Comparison of ENCODE assay signal across 7 cellular contexts in the genomic region with DNA sequence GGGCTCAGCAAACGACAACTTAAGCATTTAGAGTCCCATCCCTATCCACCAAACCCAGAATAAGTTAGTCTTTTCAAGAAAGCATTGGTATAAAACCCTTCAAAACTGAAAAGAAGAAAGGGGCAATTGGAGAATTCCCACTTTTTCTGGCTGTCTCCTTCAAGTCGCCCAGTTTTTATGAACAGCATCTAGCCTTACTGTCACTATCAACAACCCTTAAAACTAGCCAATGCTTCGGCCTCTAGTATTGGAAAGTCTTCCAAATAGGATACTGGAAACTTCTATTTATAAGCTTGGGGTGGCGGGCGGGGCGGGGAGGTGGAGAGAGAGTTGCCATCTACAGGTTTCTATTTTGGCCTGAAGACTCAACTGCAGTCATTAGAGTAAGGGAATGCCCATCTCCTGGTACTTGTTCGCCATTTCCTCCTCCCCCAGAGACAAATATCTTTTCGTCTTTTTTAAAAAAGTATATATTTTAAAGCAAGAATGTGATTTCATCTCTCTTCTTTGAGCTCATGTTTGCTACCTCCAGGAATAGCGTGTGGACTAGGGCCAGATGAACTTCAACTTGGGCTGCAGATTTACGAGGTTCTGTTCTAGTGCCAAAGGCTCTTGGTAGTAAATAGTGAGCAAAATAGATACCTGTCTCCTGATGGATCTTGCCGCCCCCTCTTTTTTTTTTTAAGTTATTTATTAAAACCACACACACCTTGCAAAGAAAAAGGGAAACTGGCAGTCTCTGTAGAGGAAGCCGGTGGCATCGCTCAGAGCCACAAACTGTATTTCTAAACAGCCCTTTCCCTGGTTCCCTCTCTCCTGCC. TPM values are rescaled to one million over a fixed set of nuclear protein-coding genes. Genes with fewer than 3 reads are reported as not detected.
A peak's percentile ranks its signal among the peaks of the same experiment; 100 is the strongest.
DNase-seq lines count a peak whose midpoint lies in the region; ATAC-seq and TF ChIP-seq lines count a peak whose summit lies in the region.

No MANE protein-coding gene starts in this region.

- H3K27ac ChIP-seq in SK-N-MC: peak overlapping the region; percentile 98
- H3K27ac ChIP-seq in effector memory CD4-positive, alpha-beta T cell (ENCODE audit: insufficient read depth, low read length, poor library complexity, severe bottlenecking): peak overlapping the region; percentile 95

- peaks cover 22% of the 10 kb centered on the region for H3K36me3 ChIP-seq in SK-N-MC (ENCODE audit: insufficient read depth, low read length)
- H3K36me3 ChIP-seq in effector memory CD4-positive, alpha-beta T cell (ENCODE audit: control insufficient read depth, insufficient read depth, low read length): no peaks in the 10 kb centered on the region

- H3K9me3 Mint-ChIP-seq in HFFc6: no peaks in the 10 kb centered on the region

- peak; percentile 41 for TF ChIP-seq CTCF in HFFc6 (IDR thresholded peaks at IDR 0.05)

- H3K9ac ChIP-seq in SK-N-MC (ENCODE audit: insufficient read length): peak overlapping the region; percentile 97

- peaks cover 65% of the 10 kb centered on the region for H3K4me1 Mint-ChIP-seq in HFFc6 (ENCODE audit: low read depth)

- H3K9me3 ChIP-seq in SK-N-MC (ENCODE audit: low read depth, low read length): no peaks in the 10 kb centered on the region
- no peaks in the 10 kb centered on the region for H3K9me3 ChIP-seq in effector memory CD4-positive, alpha-beta T cell (ENCODE audit: control insufficient read depth, low read length)

- no peaks in the 10 kb centered on the region for H3K27me3 ChIP-seq in effector memory CD4-positive, alpha-beta T cell (replicated peaks; ENCODE audit: control insufficient read depth, insufficient read depth, low read length, poor library complexity, severe bottlenecking)

- peaks cover 5% of the 10 kb centered on the region for H3K27me3 Mint-ChIP-seq in HFFc6 (ENCODE audit: insufficient read depth)

- peaks cover 29% of the 10 kb centered on the region for H3K4me1 ChIP-seq in effector memory CD4-positive, alpha-beta T cell (ENCODE audit: control insufficient read depth, insufficient read depth, low read length, poor library complexity, severe bottlenecking)

- ATAC-seq in HG03045 (IDR thresholded peaks at IDR 0.05; ENCODE audit: unreplicated experiment): no peak
- ATAC-seq in GM18519 (IDR thresholded peaks at IDR 0.05; ENCODE audit: low FRiP score, unreplicated experiment): no peak

- H3K4me3 Mint-ChIP-seq in HFFc6: peak overlapping the region; percentile 97

- DNase-seq in HFFc6 (peak; percentile 32), SK-N-MC (ENCODE audit: low read depth, low spot score) (no peak), myocyte (ENCODE audit: low read depth) (peak; percentile 77), iPS-NIHi11 (ENCODE audit: low spot score) (no peak)
- DNase-seq in effector memory CD4-positive, alpha-beta T cell: no peak

- H3K4me3 ChIP-seq in SK-N-MC: peak overlapping the region; percentile 87
- H3K4me3 ChIP-seq in effector memory CD4-positive, alpha-beta T cell (ENCODE audit: insufficient read depth, low read depth, low read length, poor library complexity, severe bottlenecking): peak overlapping the region; percentile 94

- peaks cover 14% of the 10 kb centered on the region for H3K36me3 Mint-ChIP-seq in HFFc6 (ENCODE audit: low read depth)

- H3K27ac Mint-ChIP-seq in HFFc6: peak overlapping the region; percentile 100

RNA-seq across cellular contexts. Expression of gene BCL6, which starts 2.7 kb away (rescaled TPM):
- 10 to 100 TPM; 28.0 to 36.5 (median 31.1) TPM for total RNA-seq in HFFc6 (2021; fragmentation: NEBNext Ultra II Directional; extraction: Animal tissue kit (Norgen Biotek cat#: 25700))
- 86.6 and 95.7 TPM in 2 replicates for total RNA-seq in myocyte
- 22.3 TPM for polyA plus RNA-seq in myocyte (2012)

RNA-seq across cellular contexts. Expression of gene RTP2, which starts 40.2 kb away (rescaled TPM):
- not detected for total RNA-seq in HFFc6 (2021; fragmentation: NEBNext Ultra II Directional; extraction: Animal tissue kit (Norgen Biotek cat#: 25700))
- total RNA-seq in myocyte: not detected in 2 replicates
- polyA plus RNA-seq in myocyte (2012): not detected

Comparison
In these comparisons a context has a peak if more than half of its experiments do, and no peak if none do; other contexts are left out.
1. DNase-seq: peak in HFFc6 (single experiment) and myocyte (single experiment); none in SK-N-MC (single experiment), effector memory CD4-positive, alpha-beta T cell (0 of 3) and iPS-NIHi11 (single experiment).